ENCODE assay signal across 8 cellular contexts in the genomic region with DNA sequence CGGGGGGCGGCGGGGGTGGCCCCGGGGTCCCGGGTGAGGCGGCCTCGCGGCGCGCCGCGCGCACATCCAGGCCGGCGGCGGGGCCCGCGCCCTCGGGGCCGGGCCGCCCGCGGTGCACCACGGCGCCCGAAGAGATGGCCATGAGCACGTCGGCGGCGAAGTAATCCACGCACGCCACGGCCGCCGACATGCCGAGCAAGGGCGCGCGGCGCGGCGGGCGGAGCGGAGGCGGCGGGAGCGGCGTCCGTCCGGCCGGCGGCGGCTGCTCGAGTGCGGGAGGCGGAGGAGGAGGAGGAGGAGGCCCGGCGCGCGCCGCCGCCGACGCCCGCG. TPM values are rescaled to one million over a fixed set of nuclear protein-coding genes. Genes with fewer than 3 reads are reported as not detected.
DNase-seq lines count a peak whose midpoint lies in the region; ATAC-seq and TF ChIP-seq lines count a peak whose summit lies in the region.

A gene (minus strand): TSS at position 272 of the 330 bp plus-strand sequence. CDS start 82 bp downstream, at position 190.

- no peaks in the 10 kb centered on the region for H3K27me3 Mint-ChIP-seq in activated naive CD8-positive, alpha-beta T cell treated with anti-CD3 and anti-CD28 coated beads, Interleukin-2, amount 50 U/mL, for 24 hours

- H3K4me3 ChIP-seq in AG04450 (ENCODE audit: low read depth, low read length): peak within 1 kb of the TSS; percentile 81
- peak within 1 kb of the TSS; percentile 72 for H3K4me3 ChIP-seq in H7 (ENCODE audit: insufficient read depth, low read depth, low read length)
- peak within 1 kb of the TSS; percentile 80 for H3K4me3 ChIP-seq in thymus (ENCODE audit: low read length)

- TF ChIP-seq CTCF in AG04450 (IDR thresholded peaks at IDR 0.05; ENCODE audit: low read depth, low read length): no peak

- peaks cover 25% of the 10 kb centered on the region for H3K4me1 ChIP-seq in thymus (ENCODE audit: control insufficient read depth, insufficient read depth, low read length)

- POLR2A ChIA-PET in AG04450 (lab: Yijun Ruan, JAX): no interaction called here

- H3K36me3 Mint-ChIP-seq in activated naive CD8-positive, alpha-beta T cell treated with anti-CD3 and anti-CD28 coated beads, Interleukin-2, amount 50 U/mL, for 24 hours (ENCODE audit: low read depth): peaks cover 6% of the 10 kb centered on the region

- H3K4me3 Mint-ChIP-seq in activated naive CD8-positive, alpha-beta T cell treated with anti-CD3 and anti-CD28 coated beads, Interleukin-2, amount 50 U/mL, for 24 hours: peak within 1 kb of the TSS; percentile 89

- 0% methylated on average over 63 of the region's 66 CpGs for WGBS in thymus

- H3K27me3 ChIP-seq in AG04450 (ENCODE audit: control insufficient read depth, insufficient read depth, low read length) (no peaks in the 10 kb centered on the region), H7 (ENCODE audit: control insufficient read depth, insufficient read depth, low read length) (peaks cover 6% of the 10 kb centered on the region; the same call in 1 of the 2 replicates), layer of hippocampus (ENCODE audit: control insufficient read depth, insufficient read depth, low read length) (no peaks in the 10 kb centered on the region), thymus (ENCODE audit: control insufficient read depth, insufficient read depth) (no peaks in the 10 kb centered on the region)

- peak within 1 kb of the TSS; percentile 92 for H3K27ac Mint-ChIP-seq in activated naive CD8-positive, alpha-beta T cell treated with anti-CD3 and anti-CD28 coated beads, Interleukin-2, amount 50 U/mL, for 24 hours

- no peaks in the 10 kb centered on the region for H3K9me3 ChIP-seq in AG04450 (ENCODE audit: control insufficient read depth, insufficient read depth, low read length)
- no peaks in the 10 kb centered on the region for H3K9me3 ChIP-seq in thymus (ENCODE audit: control insufficient read depth)

- no peak for DNase-seq in AG04450 (ENCODE audit: low read depth, low spot score)
- no peak for DNase-seq in H7
- DNase-seq in activated naive CD8-positive, alpha-beta T cell treated with anti-CD3 and anti-CD28 coated beads, Interleukin-2, amount 50 U/mL, for 24 hours: no peak
- DNase-seq in DMS 273 (lab: John Stamatoyannopoulos, UW; ENCODE audit: unreplicated experiment): no peak
- DNase-seq in stimulated activated CD4-positive, alpha-beta T cell treated with anti-CD3 and anti-CD28 coated beads, Interleukin-4, amount 100 ng/mL, for 4 hours: no peak
- DNase-seq in cortex of kidney (lab: John Stamatoyannopoulos, UW): no peak

- peak; percentile 2 for ATAC-seq in activated naive CD8-positive, alpha-beta T cell treated with anti-CD3 and anti-CD28 coated beads, Interleukin-2, amount 50 U/mL, for 24 hours

- peaks cover 40% of the 10 kb centered on the region for H3K4me1 Mint-ChIP-seq in activated naive CD8-positive, alpha-beta T cell treated with anti-CD3 and anti-CD28 coated beads, Interleukin-2, amount 50 U/mL, for 24 hours

- CTCF ChIA-PET in AG04450 (lab: Charles Lee): no interaction called here

- H3K9me3 Mint-ChIP-seq in activated naive CD8-positive, alpha-beta T cell treated with anti-CD3 and anti-CD28 coated beads, Interleukin-2, amount 50 U/mL, for 24 hours: no peaks in the 10 kb centered on the region

- peak within 1 kb of the TSS; percentile 73 for H3K27ac ChIP-seq in AG04450 (ENCODE audit: low read depth, low read length)
- H3K27ac ChIP-seq in layer of hippocampus (ENCODE audit: low read depth, low read length): peak within 1 kb of the TSS; percentile 86
- peak within 1 kb of the TSS; percentile 82 for H3K27ac ChIP-seq in thymus (ENCODE audit: low read depth)

- H3K36me3 ChIP-seq in H7 (replicated peaks; ENCODE audit: control insufficient read depth, insufficient read depth, low read length): no peaks in the 10 kb centered on the region
- H3K36me3 ChIP-seq in thymus (ENCODE audit: control insufficient read depth, insufficient read depth): peaks cover 5% of the 10 kb centered on the region

RNA-seq across cellular contexts. Expression of the gene that starts here (rescaled TPM):
- polyA plus RNA-seq in AG04450 (2011; rRNA removed) (3.4 and 4.4 TPM in 2 replicates), thymus (8.4 TPM)
- 2.7 and 3.0 TPM in 2 replicates for polyA minus RNA-seq in AG04450 (2011; rRNA and poly(A)+ RNA removed)
- total RNA-seq in H7 (2014; rRNA removed; shearing (Covaris generic)): 20.5 and 21.2 TPM in 2 replicates
